11 cellular contexts compared by ENCODE assay signal in the genomic region with DNA sequence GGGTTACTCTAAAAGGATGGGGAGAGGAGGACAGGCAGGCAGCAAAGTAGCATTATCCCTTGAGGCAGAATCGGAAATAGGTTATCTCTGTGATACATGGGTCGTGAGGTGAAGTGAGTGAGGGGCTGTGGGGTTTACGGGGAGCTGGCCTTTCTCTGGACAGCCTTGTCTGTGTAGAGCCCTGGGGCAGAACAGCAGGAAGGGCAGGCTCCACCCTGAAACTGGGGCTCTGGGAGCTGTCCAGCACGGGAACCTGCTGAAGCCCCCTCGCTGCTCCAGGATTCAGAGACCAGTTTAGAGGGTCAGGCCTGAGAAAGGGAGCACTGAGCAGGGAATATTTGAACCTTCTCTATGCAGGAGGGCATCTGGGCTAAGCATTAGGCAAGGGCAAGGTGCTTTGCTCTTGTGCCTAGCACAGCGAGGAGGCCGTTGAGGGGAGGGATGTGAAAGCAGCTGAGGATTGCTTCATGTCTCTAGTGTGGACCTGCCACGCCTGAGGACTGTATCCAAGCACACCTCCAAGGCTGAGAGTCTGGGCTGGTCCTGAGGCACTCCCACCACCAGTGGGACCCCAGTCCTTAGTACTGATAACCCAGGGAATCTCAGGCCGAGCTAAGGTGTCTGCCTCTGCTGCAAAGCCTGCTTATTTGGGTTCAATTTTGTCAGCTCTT. TPM values are rescaled to one million over a fixed set of nuclear protein-coding genes. Genes with fewer than 3 reads are reported as not detected.
DNase-seq lines count a peak whose midpoint lies in the region; ATAC-seq and TF ChIP-seq lines count a peak whose summit lies in the region.
"Had no signal": no experiment of that assay in that cellular context is flagged by ENCODE, and none has a peak within 500 bp of the region (broad histone marks: within the 10 kb centered on the region; RNA-seq: fewer than 3 reads in every experiment).

No MANE protein-coding gene starts in this region.

- H3K27ac ChIP-seq in 22Rv1 (peak overlapping the region; percentile 89), GM23338 (ENCODE audit: low read depth) (no peak overlapping the region), foreskin keratinocyte (no peak overlapping the region)

- peaks cover 20% of the 10 kb centered on the region for H3K27me3 Mint-ChIP-seq in GM23338 (ENCODE audit: insufficient read depth, low read depth, poor library complexity)

- 0 out of 2 replicates have a peak overlapping the region, but pooled peaks have one; percentile 38 for H3K4me2 ChIP-seq in GM23338

- no peak overlapping the region for H3K27ac Mint-ChIP-seq in GM23338
- H3K27ac Mint-ChIP-seq: T-helper 1 cell treated with Interleukin-12 subunit alpha and Interleukin-12 subunit beta and Interleukin-4 antibody, amounts not matched to agents 30 μg/mL and 1 μg/mL, for 36 hours had no signal

- H3K79me2 ChIP-seq in GM23338 (replicated peaks; ENCODE audit: insufficient read depth), result no peaks in the 10 kb centered on the region

- H3K27me3 ChIP-seq in GM23338 (ENCODE audit: insufficient read depth), result no peaks in the 10 kb centered on the region
- H3K27me3 ChIP-seq in foreskin keratinocyte, result peaks cover 38% of the 10 kb centered on the region
- H3K27me3 ChIP-seq: BLaER1 treated with 17β-estradiol and CSF1 and Interleukin-3, amounts not matched to agents 10 nM and 100 nM had no signal

- no peak overlapping the region for H3K4me3 ChIP-seq in GM23338
- H3K4me3 ChIP-seq: BLaER1 treated with 17β-estradiol and CSF1 and Interleukin-3, amounts not matched to agents 10 nM and 100 nM had no signal

- H3K9me2 ChIP-seq in GM23338 (ENCODE audit: insufficient read depth), result no peaks in the 10 kb centered on the region

- no peaks in the 10 kb centered on the region for H4K20me1 ChIP-seq in GM23338 (replicated peaks; ENCODE audit: insufficient read depth)

- H3K4me1 ChIP-seq in GM23338 (ENCODE audit: insufficient read depth), result peaks cover 41% of the 10 kb centered on the region
- H3K4me1 ChIP-seq in foreskin keratinocyte, result no peaks in the 10 kb centered on the region

- no peaks in the 10 kb centered on the region for H3K36me3 Mint-ChIP-seq in GM23338 (ENCODE audit: low read depth)

- no peak overlapping the region for H3K4me3 Mint-ChIP-seq in GM23338
- H3K4me3 Mint-ChIP-seq: T-helper 1 cell treated with Interleukin-12 subunit alpha and Interleukin-12 subunit beta and Interleukin-4 antibody, amounts not matched to agents 30 μg/mL and 1 μg/mL, for 36 hours had no signal

- no peaks in the 10 kb centered on the region for H3K9me3 Mint-ChIP-seq in GM23338
- H3K9me3 Mint-ChIP-seq: T-helper 1 cell treated with Interleukin-12 subunit alpha and Interleukin-12 subunit beta and Interleukin-4 antibody, amounts not matched to agents 30 μg/mL and 1 μg/mL, for 36 hours had no signal

- ATAC-seq in GM23338, result peak; percentile 69
- ATAC-seq in foreskin keratinocyte, result peak; percentile 32
- ATAC-seq in GM18868 (IDR thresholded peaks at IDR 0.05; ENCODE audit: unreplicated experiment), result no peak

- no peak overlapping the region for H2AFZ ChIP-seq in GM23338

- no peak for TF ChIP-seq CTCF in 22Rv1 (IDR thresholded peaks at IDR 0.05)
- TF ChIP-seq CTCF in GM23338 (conservative IDR thresholded peaks at IDR 0.05; ENCODE audit: low read depth in 2 of 2), result no peak
- no peak for TF ChIP-seq CTCF in foreskin keratinocyte (conservative IDR thresholded peaks at IDR 0.05)

- peak; percentile 83 for DNase-seq in GM23338 (ENCODE audit: low spot score)
- DNase-seq in foreskin keratinocyte, result no peak
- no peak for DNase-seq in NCI-H82 treated with DMSO at 0.1 percent for 48 hours (lab: John Stamatoyannopoulos, UW; ENCODE audit: unreplicated experiment)
- no peak for DNase-seq in effector CD4-positive, alpha-beta T cell
- DNase-seq in stimulated activated naive CD4-positive, alpha-beta T cell (lab: John Stamatoyannopoulos, UW), result no peak
- DNase-seq: NCI-H526 had no signal

- peaks cover 49% of the 10 kb centered on the region for H3K4me1 Mint-ChIP-seq in GM23338

- H3F3A ChIP-seq in GM23338 (replicated peaks; ENCODE audit: low read depth), result peaks cover 6% of the 10 kb centered on the region; the same call in 1 of the 2 replicates

- no peaks in the 10 kb centered on the region for H3K36me3 ChIP-seq in GM23338 (ENCODE audit: insufficient read depth)

TF ChIP-seq in GM23338, 12 proteins besides CTCF, POLR2A, EP300 and RAD21 (continues in another document):
- no peak for TF ChIP-seq ZNF331 (CRISPR knock-in tag; IDR thresholded peaks at IDR 0.05; ENCODE audit: low read depth)

TF ChIP-seq in PFSK-1, 5 proteins besides CTCF, POLR2A, EP300 and RAD21:
- no peak; the same call in 1 of the 2 replicates for TF ChIP-seq SIN3A (IDR thresholded peaks at IDR 0.05; ENCODE audit: borderline replicate concordance, insufficient read depth, low read length)
- TF ChIP-seq, protein P1, sequence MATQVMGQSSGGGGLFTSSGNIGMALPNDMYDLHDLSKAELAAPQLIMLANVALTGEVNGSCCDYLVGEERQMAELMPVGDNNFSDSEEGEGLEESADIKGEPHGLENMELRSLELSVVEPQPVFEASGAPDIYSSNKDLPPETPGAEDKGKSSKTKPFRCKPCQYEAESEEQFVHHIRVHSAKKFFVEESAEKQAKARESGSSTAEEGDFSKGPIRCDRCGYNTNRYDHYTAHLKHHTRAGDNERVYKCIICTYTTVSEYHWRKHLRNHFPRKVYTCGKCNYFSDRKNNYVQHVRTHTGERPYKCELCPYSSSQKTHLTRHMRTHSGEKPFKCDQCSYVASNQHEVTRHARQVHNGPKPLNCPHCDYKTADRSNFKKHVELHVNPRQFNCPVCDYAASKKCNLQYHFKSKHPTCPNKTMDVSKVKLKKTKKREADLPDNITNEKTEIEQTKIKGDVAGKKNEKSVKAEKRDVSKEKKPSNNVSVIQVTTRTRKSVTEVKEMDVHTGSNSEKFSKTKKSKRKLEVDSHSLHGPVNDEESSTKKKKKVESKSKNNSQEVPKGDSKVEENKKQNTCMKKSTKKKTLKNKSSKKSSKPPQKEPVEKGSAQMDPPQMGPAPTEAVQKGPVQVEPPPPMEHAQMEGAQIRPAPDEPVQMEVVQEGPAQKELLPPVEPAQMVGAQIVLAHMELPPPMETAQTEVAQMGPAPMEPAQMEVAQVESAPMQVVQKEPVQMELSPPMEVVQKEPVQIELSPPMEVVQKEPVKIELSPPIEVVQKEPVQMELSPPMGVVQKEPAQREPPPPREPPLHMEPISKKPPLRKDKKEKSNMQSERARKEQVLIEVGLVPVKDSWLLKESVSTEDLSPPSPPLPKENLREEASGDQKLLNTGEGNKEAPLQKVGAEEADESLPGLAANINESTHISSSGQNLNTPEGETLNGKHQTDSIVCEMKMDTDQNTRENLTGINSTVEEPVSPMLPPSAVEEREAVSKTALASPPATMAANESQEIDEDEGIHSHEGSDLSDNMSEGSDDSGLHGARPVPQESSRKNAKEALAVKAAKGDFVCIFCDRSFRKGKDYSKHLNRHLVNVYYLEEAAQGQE (IDR thresholded peaks at IDR 0.05; ENCODE audit: insufficient read depth in 1 of 2, low read depth in 2 of 2, low read length in 2 of 2), result peak; percentile 98

RNA-seq across cellular contexts. Expression of gene NAV1, which starts 55.8 kb away (rescaled TPM):
- 37.2 and 37.4 TPM in 2 replicates for total RNA-seq in GM23338 (2014; rRNA removed; shearing (Covaris generic))
- polyA plus RNA-seq in GM23338 (2016; fragmentation: Nextera tagmentation; extraction: Ambion mirVana) (22.6 and 22.7 TPM in 2 replicates), foreskin keratinocyte (8.8 and 12.3 TPM in 2 replicates)
- polyA plus RNA-seq in PFSK-1 (2012; ENCODE audit: insufficient read length, low read depth), result 17.4 TPM
- total RNA-seq in foreskin keratinocyte, result 46.1 and 50.4 TPM in 2 replicates
